Comparison of ENCODE assay signal across 1 cellular context in genomic region chr9:111481885-111482636, GRCh38.
TF ChIP-seq lines count a peak whose summit lies in the region.

No MANE protein-coding gene starts in this region.

TF ChIP-seq in K562, 482 proteins besides CTCF, POLR2A, EP300 and RAD21 (continued from another document and continues in another):
- TF ChIP-seq E2F8 (IDR thresholded peaks at IDR 0.05; ENCODE audit: low read depth, partially characterized antibody) (no peak), RREB1 (CRISPR knock-in tag; IDR thresholded peaks at IDR 0.05) (no peak), ZBTB40 (IDR thresholded peaks at IDR 0.05) (no peak), ZBTB40 (CRISPR knock-in tag; IDR thresholded peaks at IDR 0.05) (no peak), TRIM24 (IDR thresholded peaks at IDR 0.05) (no peak), MXI1 (IDR thresholded peaks at IDR 0.05; ENCODE audit: low read depth, low read length) (peak; percentile 21; the same call in 1 of the 2 replicates), NBN (IDR thresholded peaks at IDR 0.05; ENCODE audit: low read depth) (0 out of 2 replicates have a peak, but pooled peaks have one; percentile 9), ZNF12 (CRISPR knock-in tag; IDR thresholded peaks at IDR 0.05) (no peak), DEAF1 (CRISPR knock-in tag; IDR thresholded peaks at IDR 0.05) (no peak), DMBX1 (CRISPR knock-in tag; IDR thresholded peaks at IDR 0.05; ENCODE audit: borderline replicate concordance) (no peak), IRF2 (CRISPR knock-in tag; IDR thresholded peaks at IDR 0.05) (no peak), HDGF (IDR thresholded peaks at IDR 0.05) (no peak), NCOA4 (IDR thresholded peaks at IDR 0.05; ENCODE audit: partially characterized antibody) (no peak), NCOR1 (IDR thresholded peaks at IDR 0.05) (no peak), TAL1 (IDR thresholded peaks at IDR 0.05) (no peak), ZKSCAN3 (CRISPR knock-in tag; IDR thresholded peaks at IDR 0.05) (no peak), JUND (IDR thresholded peaks at IDR 0.05; ENCODE audit: borderline replicate concordance, low read depth, low read length) (no peak), JUND (tag; IDR thresholded peaks at IDR 0.05; ENCODE audit: borderline replicate concordance, low read depth, low read length) (0 out of 3 replicates have a peak, but pooled peaks have one; percentile 7), RBM15 (IDR thresholded peaks at IDR 0.05; ENCODE audit: insufficient read depth, low read length) (no peak), CEBPB (tag; IDR thresholded peaks at IDR 0.05) (peak; percentile 87), ZNF77 (CRISPR knock-in tag; IDR thresholded peaks at IDR 0.05) (no peak), STAT5A (IDR thresholded peaks at IDR 0.05; ENCODE audit: borderline replicate concordance, low read length) (no peak), ZNF785 (CRISPR knock-in tag; IDR thresholded peaks at IDR 0.05) (no peak), FUS (optimal IDR thresholded peaks at IDR 0.05; ENCODE audit: low read depth, low read length) (no peak), KLF6 (CRISPR knock-in tag; IDR thresholded peaks at IDR 0.05; ENCODE audit: borderline replicate concordance) (no peak), ZNF444 (CRISPR knock-in tag; IDR thresholded peaks at IDR 0.05) (no peak), MTA3 (IDR thresholded peaks at IDR 0.05; ENCODE audit: borderline replicate concordance) (no peak), ZBTB33 (CRISPR knock-in tag; IDR thresholded peaks at IDR 0.05) (no peak), ZNF354B (CRISPR knock-in tag; IDR thresholded peaks at IDR 0.05) (no peak), HNRNPK (IDR thresholded peaks at IDR 0.05; ENCODE audit: low read depth, low read length, poor library complexity, severe bottlenecking) (no peak), PRDM10 (IDR thresholded peaks at IDR 0.05; ENCODE audit: partially characterized antibody) (no peak)
